Comparison of ENCODE assay signal across 9 cellular contexts in genomic region chrX:13092455-13092941, GRCh38. TPM values are rescaled to one million over a fixed set of nuclear protein-coding genes. Genes with fewer than 3 reads are reported as not detected.
DNase-seq lines count a peak whose midpoint lies in the region; ATAC-seq, FAIRE-seq and TF ChIP-seq lines count a peak whose summit lies in the region.
"Had no signal": no experiment of that assay in that cellular context is flagged by ENCODE, and none has a peak within 500 bp of the region (broad histone marks: within the 10 kb centered on the region; RNA-seq: fewer than 3 reads in every experiment).

No MANE protein-coding gene starts in this region.

- no peaks in the 10 kb centered on the region for H3K9me3 Mint-ChIP-seq in T-cell

- peak; percentile 99 for FAIRE-seq in GM18507 (lab: Jason Lieb, UNC)

- DNase-seq in GM18507 (ENCODE audit: extremely low spot score, insufficient read length, low read depth) (no peak), T-cell (peak; percentile 43 to 88 (median 76)), adrenal gland (peak in 5 of 7 donors; percentile 14 to 66 (median 35)), NCI-H226 (no peak), WERI-Rb-1 (no peak), NCI-H1048 (lab: John Stamatoyannopoulos, UW) (no peak)
- DNase-seq in stimulated activated CD4-positive, alpha-beta T cell treated with anti-CD3 and anti-CD28 coated beads, Interleukin-4, amount 100 ng/mL, for 1 hour = peak; percentile 59

- POLR2A ChIA-PET in T-cell (lab: Charles Lee) = interaction anchor here (0.6 to 4.3 kb wide), 7 partner anchors 59 to 133 kb away, joined by 3 to 21 read pairs (median 6); partner anchors contain the start of gene TMSB4X (in 1 of the 2)

- intact Hi-C loops in adrenal gland (cut with DNase I) = no loop called here

- WGBS in adrenal gland, 4 donors = 70 to 88% (median 75%) methylated on average over 4 to 7 of the region's 7 CpGs

- no peaks in the 10 kb centered on the region for H3K36me3 Mint-ChIP-seq in T-cell

- peaks cover 0 to 13% of the 10 kb centered on the region in 2 donors for H3K27me3 Mint-ChIP-seq in T-cell

- peak overlapping the region; percentile 55 to 72 (median 67) for H3K4me3 Mint-ChIP-seq in T-cell

- TF ChIP-seq POLR2A in adrenal gland (IDR thresholded peaks at IDR 0.05) = no peak

- H3K4me1 Mint-ChIP-seq in T-cell = peaks cover 87 to 90% (median 89%) of the 10 kb centered on the region in 3 donors

- peak overlapping the region in 1 of 5 donors; percentile 54 for H3K27ac ChIP-seq in adrenal gland
- no peak overlapping the region for H3K27ac ChIP-seq in WERI-Rb-1

- H3K36me3 ChIP-seq in adrenal gland (replicated peaks in 1 of 2) (no peaks in the 10 kb centered on the region), WERI-Rb-1 (no peaks in the 10 kb centered on the region)

- ATAC-seq in HG02884 (IDR thresholded peaks at IDR 0.05; ENCODE audit: unreplicated experiment) (peak; percentile 52), T-cell (replicated peaks in 1 of 4) (peak; percentile 73 to 81 (median 80))

- peak in 2 of 6 experiments; percentile 9 to 13 for TF ChIP-seq CTCF in adrenal gland (IDR thresholded peaks at IDR 0.05)
- TF ChIP-seq CTCF in WERI-Rb-1 (IDR thresholded peaks at IDR 0.05; ENCODE audit: low read depth, low read length) = no peak

- peak overlapping the region; percentile 93 to 94 for H3K27ac Mint-ChIP-seq in T-cell

- CTCF ChIA-PET in T-cell (lab: Charles Lee) = interaction anchor here (0.6 to 3.8 kb wide), 30 partner anchors 11 to 396 kb away, joined by 3 to 46 read pairs (median 5); partner anchors contain the start of gene TMSB4X (in 1 of the 2)

- H3K4me1 ChIP-seq in adrenal gland (replicated peaks in 1 of 2) = peaks cover 0 to 5% of the 10 kb centered on the region in 2 donors

- H3K9me3 ChIP-seq in adrenal gland (replicated peaks in 1 of 3) = no peaks in the 10 kb centered on the region
- H3K9me3 ChIP-seq in WERI-Rb-1 (ENCODE audit: severe bottlenecking) = peaks cover 3% of the 10 kb centered on the region

- H3K27me3 ChIP-seq in adrenal gland = no peaks in the 10 kb centered on the region
- no peaks in the 10 kb centered on the region for H3K27me3 ChIP-seq in WERI-Rb-1 (ENCODE audit: insufficient read depth, low read depth, severe bottlenecking)

- no peak overlapping the region for H3K4me3 ChIP-seq in adrenal gland
- H3K4me3 ChIP-seq in WERI-Rb-1 (ENCODE audit: low read depth, low read length) = no peak overlapping the region

RNA-seq across cellular contexts. Expression of gene FAM9C, which starts 48.1 kb away (rescaled TPM):
- not detected for total RNA-seq in T-cell
- total RNA-seq in adrenal gland = under 1 TPM in 1 of 8 donors, not detected in 7; 0.14 TPM
- polyA plus RNA-seq in adrenal gland = under 1 TPM in 1 of 3 donors, not detected in 2; 0.03 TPM
- total RNA-seq: glomerular endothelial cell had no signal

Comparison
In these comparisons a context has a peak if more than half of its experiments do, and no peak if none do; other contexts are left out.
1. DNase-seq: peak in T-cell (34 of 34), adrenal gland (5 of 7) and stimulated activated CD4-positive, alpha-beta T cell treated with anti-CD3 and anti-CD28 coated beads, Interleukin-4, amount 100 ng/mL, for 1 hour (single experiment); none in GM18507 (single experiment), NCI-H226 (single experiment), WERI-Rb-1 (single experiment) and NCI-H1048 (single experiment).